In genomic region chr1:152654110-152654509, GRCh38 we compare ENCODE assay signal across 7 cellular contexts. TPM values are rescaled to one million over a fixed set of nuclear protein-coding genes. Genes with fewer than 3 reads are reported as not detected.
DNase-seq lines count a peak whose midpoint lies in the region; ATAC-seq, FAIRE-seq and TF ChIP-seq lines count a peak whose summit lies in the region.
"Had no signal": no experiment of that assay in that cellular context is flagged by ENCODE, and none has a peak within 500 bp of the region (broad histone marks: within the 10 kb centered on the region; RNA-seq: fewer than 3 reads in every experiment).

No MANE protein-coding gene starts in this region.

- intact Hi-C loops in GM12878 (cut with micrococcal nuclease; ENCODE audit: unreplicated experiment): loop anchor here (2.0 to 10.0 kb wide), 5 partner anchors 217 to 623 kb away; no protein-coding TSS in a partner anchor

- H4K20me1 ChIP-seq in GM12878 (ENCODE audit: control insufficient read depth, insufficient read depth): no peaks in the 10 kb centered on the region
- H4K20me1 ChIP-seq in neural progenitor cell (ENCODE audit: low read depth): no peaks in the 10 kb centered on the region

- H3K27me3 ChIP-seq in NT2/D1 (ENCODE audit: insufficient read depth, insufficient read length) (no peaks in the 10 kb centered on the region), GM12878 (replicated peaks in 1 of 2; ENCODE audit: control insufficient read depth in 2 of 2, insufficient read depth in 2 of 2, low read length in 1 of 2) (peaks cover 0 to 9% of the 10 kb centered on the region in 2 experiments; a peak in 2 of 4 replicates), neural progenitor cell (no peaks in the 10 kb centered on the region)

- no peaks in the 10 kb centered on the region for H3K36me3 ChIP-seq in NT2/D1 (ENCODE audit: insufficient read depth, insufficient read length, low read length)
- H3K36me3 ChIP-seq in GM12878 (ENCODE audit: control insufficient read depth in 2 of 2, insufficient read depth in 2 of 2, low read length in 1 of 2): no peaks in the 10 kb centered on the region
- H3K36me3 ChIP-seq in neural progenitor cell: no peaks in the 10 kb centered on the region

- CTCF ChIA-PET in GM12878 (lab: Yijun Ruan, JAX): interaction anchor here (0.6 to 5.4 kb wide), 15 partner anchors 9 to 613 kb away, joined by 3 to 25 read pairs (median 5); partner anchors contain the start of gene LCE2D

- in situ Hi-C loops in GM12878 (cut with MboI): loop anchor here (10.0 kb wide), 1 partner anchor 571 kb away; no protein-coding TSS in a partner anchor

- no peaks in the 10 kb centered on the region for H3K79me2 ChIP-seq in GM12878 (ENCODE audit: control insufficient read depth, insufficient read depth, low read length)
- H3K79me2 ChIP-seq in neural progenitor cell (ENCODE audit: low read depth): no peaks in the 10 kb centered on the region
- H3K79me2 ChIP-seq: parathyroid adenoma had no signal

- H3K9me3 Mint-ChIP-seq in neural progenitor cell: peaks cover 12% of the 10 kb centered on the region

- peak; percentile 90 for FAIRE-seq in GM12878 (lab: Jason Lieb, UNC)

- POLR2A ChIA-PET in GM12878 (lab: Charles Lee): no interaction called here

- 21% methylated on average over 10 of the region's 10 CpGs for WGBS in GM12878 (ENCODE audit: insufficient coverage, insufficient replicate concordance, low lambda C conversion rate, missing lambda C conversion rate)

- peaks cover 4% of the 10 kb centered on the region for H3K27me3 Mint-ChIP-seq in neural progenitor cell (ENCODE audit: insufficient read depth, low read depth)

- SMC1A ChIA-PET in GM12878 (lab: Charles Lee; ENCODE audit: uncharacterized antibody, unreplicated experiment): interaction anchor here (0.7 to 2.5 kb wide), 7 partner anchors 11 to 635 kb away, joined by 3 to 19 read pairs (median 5); no protein-coding TSS in a partner anchor

- no peaks in the 10 kb centered on the region for H3F3A ChIP-seq in neural progenitor cell (ENCODE audit: low read depth)

- H3K4me2 ChIP-seq in GM12878 (ENCODE audit: control insufficient read depth, insufficient read depth): no peak overlapping the region
- no peak overlapping the region for H3K4me2 ChIP-seq in neural progenitor cell

- TF ChIP-seq CTCF in GM12878 (IDR thresholded peaks at IDR 0.05 in 2 of 3, conservative IDR thresholded peaks at IDR 0.05 in 1 of 3; ENCODE audit: control insufficient read depth in 2 of 3, extremely low read depth in 1 of 3, insufficient read depth in 1 of 3, low read depth in 3 of 3, low read length in 3 of 3) (peak; percentile 68 to 84 (median 80)), neural progenitor cell (IDR thresholded peaks at IDR 0.05) (peak; percentile 44)

- peak; percentile 93 for ATAC-seq in GM12878
- no peak for ATAC-seq in GM21360 (IDR thresholded peaks at IDR 0.05; ENCODE audit: unreplicated experiment)

- no peak for TF ChIP-seq POLR2A in GM12878 (IDR thresholded peaks at IDR 0.05; ENCODE audit: low read depth, low read length)

- H2AFZ ChIP-seq in GM12878 (ENCODE audit: control insufficient read depth, low read depth, low read length): no peak overlapping the region
- no peak overlapping the region for H2AFZ ChIP-seq in neural progenitor cell (replicated peaks)
- H2AFZ ChIP-seq: parathyroid adenoma had no signal

- no peaks in the 10 kb centered on the region for H3K4me1 ChIP-seq in NT2/D1 (ENCODE audit: insufficient read depth, insufficient read length)
- H3K4me1 ChIP-seq in GM12878 (ENCODE audit: control insufficient read depth, insufficient read depth, low read length): no peaks in the 10 kb centered on the region
- H3K4me1 ChIP-seq in neural progenitor cell: no peaks in the 10 kb centered on the region
- H3K4me1 ChIP-seq: parathyroid adenoma had no signal

- H3K36me3 Mint-ChIP-seq in neural progenitor cell: no peaks in the 10 kb centered on the region

- no peaks in the 10 kb centered on the region for H3K4me1 Mint-ChIP-seq in neural progenitor cell

- H3K4me3 ChIP-seq in NT2/D1 (ENCODE audit: insufficient read length, low read depth) (no peak overlapping the region), GM12878 (no peak overlapping the region), neural progenitor cell (no peak overlapping the region)

- H3K27ac ChIP-seq in GM12878 (ENCODE audit: control insufficient read depth, insufficient read depth): no peak overlapping the region
- no peak overlapping the region for H3K27ac ChIP-seq in neural progenitor cell
- H3K27ac ChIP-seq: parathyroid adenoma had no signal

- H3K9ac ChIP-seq in NT2/D1 (ENCODE audit: insufficient read length, low read depth) (no peak overlapping the region), GM12878 (ENCODE audit: control insufficient read depth, insufficient read depth, low read length) (no peak overlapping the region), neural progenitor cell (no peak overlapping the region)
- H3K9ac ChIP-seq: parathyroid adenoma had no signal

- H3K27ac Mint-ChIP-seq in neural progenitor cell: no peak overlapping the region

- TF ChIP-seq RAD21 in GM12878 (IDR thresholded peaks at IDR 0.05; ENCODE audit: insufficient read depth, low read depth, low read length): peak; percentile 77

- DNase-seq in SIG-M5 treated with dmso at 0.1 percent for 504 hours (lab: John Stamatoyannopoulos, UW; ENCODE audit: unreplicated experiment) (peak; percentile 48), SIG-M5 (lab: John Stamatoyannopoulos, UW) (no peak), NT2/D1 (ENCODE audit: low read depth, low spot score) (peak; percentile 77), GM12878 (ENCODE audit: low read depth, low spot score) (no peak), neural progenitor cell (ENCODE audit: low spot score) (peak; percentile 1)

- no TSS peak for BruUV-seq in GM12878 (replicated peaks; lab: Mats Ljungman, UMichigan)

- H3K9me3 ChIP-seq in NT2/D1 (ENCODE audit: insufficient read depth, low read length) (no peaks in the 10 kb centered on the region), GM12878 (replicated peaks; ENCODE audit: control insufficient read depth, insufficient read depth, low read length) (no peaks in the 10 kb centered on the region), neural progenitor cell (ENCODE audit: low read depth) (peaks cover 26% of the 10 kb centered on the region)

- TF ChIP-seq EP300 in GM12878 (IDR thresholded peaks at IDR 0.05; ENCODE audit: borderline replicate concordance in 1 of 2, control insufficient read depth in 1 of 2, low read depth in 2 of 2, low read length in 2 of 2): no peak

- RAD21 ChIA-PET in GM12878 (lab: Charles Lee; ENCODE audit: unreplicated experiment): interaction anchor here (0.7 to 2.7 kb wide), 6 partner anchors 11 to 580 kb away, joined by 3 to 18 read pairs (median 6); no protein-coding TSS in a partner anchor

- H3K4me3 Mint-ChIP-seq in neural progenitor cell: no peak overlapping the region

RNA-seq across cellular contexts. Expression of gene LCE2D, which starts 9.1 kb away (rescaled TPM):
- total RNA-seq in GM12878 (2013; cell fraction: nucleolus; rRNA removed): not detected in 2 replicates
- not detected in 2 replicates for total RNA-seq in GM12878 (2014; rRNA removed)
- total RNA-seq in GM12878 (2014; rRNA removed; fragmentation: Illumina TruSeq; extraction: Trizol): not detected in 2 replicates
- total RNA-seq in GM12878 (2021): not detected in 2 replicates
- polyA plus RNA-seq in GM12878 (2011; ENCODE audit: low read depth): not detected
- polyA plus RNA-seq in GM12878 (2011; rRNA removed): not detected in 2 replicates
- not detected in 2 replicates for polyA plus RNA-seq in GM12878 (2011; cell fraction: cytosol; rRNA removed)
- not detected in 2 replicates for polyA plus RNA-seq in GM12878 (2011; cell fraction: nucleus; rRNA removed)
- polyA plus RNA-seq in GM12878 (2012): not detected in 2 replicates
- not detected in 2 replicates for polyA plus RNA-seq in GM12878 (2014; fragmentation: Illumina TruSeq; extraction: Trizol)
- not detected for polyA plus RNA-seq in GM12878 (2014; fragmentation: Nextera tagmentation; extraction: Ambion mirVana)
- polyA plus RNA-seq in GM12878 (2014; rRNA removed): not detected in 2 replicates
- not detected for polyA plus RNA-seq in GM12878 (2016; fragmentation: Nextera tagmentation; extraction: Ambion mirVana)
- polyA minus RNA-seq in GM12878 (2011; rRNA and poly(A)+ RNA removed): not detected in 2 replicates
- not detected in 2 replicates for polyA minus RNA-seq in GM12878 (2011; cell fraction: cytosol; rRNA and poly(A)+ RNA removed)
- polyA minus RNA-seq in GM12878 (2011; cell fraction: nucleus; rRNA and poly(A)+ RNA removed): not detected in 2 replicates
- total RNA-seq in neural progenitor cell (ENCODE audit: low replicate concordance): not detected in 2 replicates

RNA-seq across cellular contexts. Expression of gene LCE2C, which starts 21.0 kb away (rescaled TPM):
- total RNA-seq in GM12878 (2013; cell fraction: nucleolus; rRNA removed): not detected in 2 replicates
- not detected in 2 replicates for total RNA-seq in GM12878 (2014; rRNA removed)
- not detected in 2 replicates for total RNA-seq in GM12878 (2014; rRNA removed; fragmentation: Illumina TruSeq; extraction: Trizol)
- not detected in 2 replicates for total RNA-seq in GM12878 (2021)
- not detected for polyA plus RNA-seq in GM12878 (2011; ENCODE audit: low read depth)
- polyA plus RNA-seq in GM12878 (2011; rRNA removed): not detected in 2 replicates
- polyA plus RNA-seq in GM12878 (2011; cell fraction: cytosol; rRNA removed): not detected in 2 replicates
- not detected in 2 replicates for polyA plus RNA-seq in GM12878 (2011; cell fraction: nucleus; rRNA removed)
- polyA plus RNA-seq in GM12878 (2012): not detected in 2 replicates
- not detected in 2 replicates for polyA plus RNA-seq in GM12878 (2014; fragmentation: Illumina TruSeq; extraction: Trizol)
- not detected for polyA plus RNA-seq in GM12878 (2014; fragmentation: Nextera tagmentation; extraction: Ambion mirVana)
- not detected in 2 replicates for polyA plus RNA-seq in GM12878 (2014; rRNA removed)
- not detected for polyA plus RNA-seq in GM12878 (2016; fragmentation: Nextera tagmentation; extraction: Ambion mirVana)
- not detected in 2 replicates for polyA minus RNA-seq in GM12878 (2011; rRNA and poly(A)+ RNA removed)
- polyA minus RNA-seq in GM12878 (2011; cell fraction: cytosol; rRNA and poly(A)+ RNA removed): not detected in 2 replicates
- polyA minus RNA-seq in GM12878 (2011; cell fraction: nucleus; rRNA and poly(A)+ RNA removed): not detected in 2 replicates
- total RNA-seq in neural progenitor cell (ENCODE audit: low replicate concordance): not detected in 2 replicates

RNA-seq across cellular contexts. Expression of gene LCE3A, which starts 31.2 kb away (rescaled TPM):
- not detected in 2 replicates for total RNA-seq in GM12878 (2013; cell fraction: nucleolus; rRNA removed)
- total RNA-seq in GM12878 (2014; rRNA removed) (not detected in 2 replicates), GM12878 (2014; rRNA removed; fragmentation: Illumina TruSeq; extraction: Trizol) (not detected in 2 replicates), GM12878 (2021) (not detected in 2 replicates), neural progenitor cell (ENCODE audit: low replicate concordance) (not detected in 2 replicates)
- not detected for polyA plus RNA-seq in GM12878 (2011; ENCODE audit: low read depth)
- polyA plus RNA-seq in GM12878 (2011; rRNA removed) (not detected in 2 replicates), GM12878 (2014; fragmentation: Illumina TruSeq; extraction: Trizol) (not detected in 2 replicates), GM12878 (2014; fragmentation: Nextera tagmentation; extraction: Ambion mirVana) (not detected), GM12878 (2014; rRNA removed) (not detected in 2 replicates), GM12878 (2016; fragmentation: Nextera tagmentation; extraction: Ambion mirVana) (not detected)
- polyA plus RNA-seq in GM12878 (2011; cell fraction: cytosol; rRNA removed): not detected in 2 replicates
- not detected in 2 replicates for polyA plus RNA-seq in GM12878 (2011; cell fraction: nucleus; rRNA removed)
- not detected in 2 replicates for polyA plus RNA-seq in GM12878 (2012)
- not detected in 2 replicates for polyA minus RNA-seq in GM12878 (2011; rRNA and poly(A)+ RNA removed)
- polyA minus RNA-seq in GM12878 (2011; cell fraction: cytosol; rRNA and poly(A)+ RNA removed): not detected in 2 replicates
- polyA minus RNA-seq in GM12878 (2011; cell fraction: nucleus; rRNA and poly(A)+ RNA removed): not detected in 2 replicates

RNA-seq across cellular contexts. Expression of gene LCE2B, which starts 31.8 kb away (rescaled TPM):
- total RNA-seq in GM12878 (2013; cell fraction: nucleolus; rRNA removed): not detected in 2 replicates
- total RNA-seq in GM12878 (2014; rRNA removed) (not detected in 2 replicates), GM12878 (2014; rRNA removed; fragmentation: Illumina TruSeq; extraction: Trizol) (not detected in 2 replicates), GM12878 (2021) (not detected in 2 replicates), neural progenitor cell (ENCODE audit: low replicate concordance) (not detected in 2 replicates)
- not detected for polyA plus RNA-seq in GM12878 (2011; ENCODE audit: low read depth)
- polyA plus RNA-seq in GM12878 (2011; rRNA removed) (not detected in 2 replicates), GM12878 (2014; fragmentation: Illumina TruSeq; extraction: Trizol) (not detected in 2 replicates), GM12878 (2014; fragmentation: Nextera tagmentation; extraction: Ambion mirVana) (not detected), GM12878 (2014; rRNA removed) (not detected in 2 replicates), GM12878 (2016; fragmentation: Nextera tagmentation; extraction: Ambion mirVana) (not detected)
- not detected in 2 replicates for polyA plus RNA-seq in GM12878 (2011; cell fraction: cytosol; rRNA removed)
- not detected in 2 replicates for polyA plus RNA-seq in GM12878 (2011; cell fraction: nucleus; rRNA removed)
- not detected in 2 replicates for polyA plus RNA-seq in GM12878 (2012)
- not detected in 2 replicates for polyA minus RNA-seq in GM12878 (2011; rRNA and poly(A)+ RNA removed)
- polyA minus RNA-seq in GM12878 (2011; cell fraction: cytosol; rRNA and poly(A)+ RNA removed): not detected in 2 replicates
- not detected in 2 replicates for polyA minus RNA-seq in GM12878 (2011; cell fraction: nucleus; rRNA and poly(A)+ RNA removed)

RNA-seq across cellular contexts. Expression of gene LCE3B, which starts 40.5 kb away (rescaled TPM):
- not detected in 2 replicates for total RNA-seq in GM12878 (2013; cell fraction: nucleolus; rRNA removed)
- not detected in 2 replicates for total RNA-seq in GM12878 (2014; rRNA removed)
- total RNA-seq in GM12878 (2014; rRNA removed; fragmentation: Illumina TruSeq; extraction: Trizol): not detected in 2 replicates
- total RNA-seq in GM12878 (2021): not detected in 2 replicates
- polyA plus RNA-seq in GM12878 (2011; ENCODE audit: low read depth): not detected
- not detected in 2 replicates for polyA plus RNA-seq in GM12878 (2011; rRNA removed)
- polyA plus RNA-seq in GM12878 (2011; cell fraction: cytosol; rRNA removed): not detected in 2 replicates
- polyA plus RNA-seq in GM12878 (2011; cell fraction: nucleus; rRNA removed): not detected in 2 replicates
- not detected in 2 replicates for polyA plus RNA-seq in GM12878 (2012)
- not detected in 2 replicates for polyA plus RNA-seq in GM12878 (2014; fragmentation: Illumina TruSeq; extraction: Trizol)
- polyA plus RNA-seq in GM12878 (2014; fragmentation: Nextera tagmentation; extraction: Ambion mirVana): not detected
- polyA plus RNA-seq in GM12878 (2014; rRNA removed): not detected in 2 replicates
- polyA plus RNA-seq in GM12878 (2016; fragmentation: Nextera tagmentation; extraction: Ambion mirVana): not detected
- polyA minus RNA-seq in GM12878 (2011; rRNA and poly(A)+ RNA removed): not detected in 2 replicates
- polyA minus RNA-seq in GM12878 (2011; cell fraction: cytosol; rRNA and poly(A)+ RNA removed): not detected in 2 replicates
- polyA minus RNA-seq in GM12878 (2011; cell fraction: nucleus; rRNA and poly(A)+ RNA removed): not detected in 2 replicates
- not detected in 2 replicates for total RNA-seq in neural progenitor cell (ENCODE audit: low replicate concordance)

Comparison
In these comparisons a context has a peak if more than half of its experiments do, and no peak if none do; other contexts are left out.
1. DNase-seq: peak in SIG-M5 treated with dmso at 0.1 percent for 504 hours (single experiment), NT2/D1 (single experiment) and neural progenitor cell (single experiment); none in SIG-M5 (single experiment) and GM12878 (single experiment).